Comparison of ENCODE assay signal across 8 cellular contexts in the genomic region with DNA sequence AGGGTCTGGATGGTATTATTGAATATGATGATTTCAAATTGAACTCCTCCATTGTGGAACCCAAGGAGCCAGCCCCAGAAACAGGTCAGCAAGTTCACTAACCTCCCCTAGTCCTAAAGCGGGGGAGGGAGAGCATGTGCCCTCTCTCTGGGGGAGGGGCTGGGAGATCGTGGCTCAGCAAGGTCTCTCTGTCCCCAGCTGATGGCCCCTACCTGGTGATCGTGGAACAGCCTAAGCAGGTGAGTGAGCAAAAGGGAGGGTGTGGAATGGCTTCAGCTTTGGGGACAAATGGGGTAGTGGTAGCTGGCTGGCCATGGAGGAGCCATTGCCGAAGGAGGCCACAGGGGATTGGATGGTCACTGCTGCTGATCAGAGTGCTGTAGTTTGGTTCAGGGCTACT. TPM values are rescaled to one million over a fixed set of nuclear protein-coding genes. Genes with fewer than 3 reads are reported as not detected.
DNase-seq lines count a peak whose midpoint lies in the region; ATAC-seq and TF ChIP-seq lines count a peak whose summit lies in the region.

No MANE protein-coding gene starts in this region.

- H3K27me3 ChIP-seq in WERI-Rb-1 (ENCODE audit: insufficient read depth, low read depth, severe bottlenecking), result no peaks in the 10 kb centered on the region
- H3K27me3 ChIP-seq in gastroesophageal sphincter, result no peaks in the 10 kb centered on the region

- peak; percentile 8 for TF ChIP-seq POLR2A in GM18526 (IDR thresholded peaks at IDR 0.05; ENCODE audit: extremely low read depth, insufficient read length)
- TF ChIP-seq POLR2A in gastroesophageal sphincter (IDR thresholded peaks at IDR 0.05), result no peak

- H3K4me3 ChIP-seq in WERI-Rb-1 (ENCODE audit: low read depth, low read length) (peak overlapping the region; percentile 71), gastroesophageal sphincter (peak overlapping the region; percentile 48 to 73), skin epidermis (peak overlapping the region; percentile 63 to 81 (median 71))

- H3K36me3 ChIP-seq in WERI-Rb-1 (peaks cover 21% of the 10 kb centered on the region), gastroesophageal sphincter (peaks cover 0 to 34% of the 10 kb centered on the region in 2 donors)

- H3K27ac ChIP-seq in WERI-Rb-1, result no peak overlapping the region
- peak overlapping the region; percentile 86 to 98 (median 94) for H3K27ac ChIP-seq in gastroesophageal sphincter
- peak overlapping the region in 20 of 21 experiments; percentile 73 to 99 (median 96) for H3K27ac ChIP-seq in skin epidermis

- no peak for DNase-seq in WERI-Rb-1

- peaks cover 0 to 69% (median 29%) of the 10 kb centered on the region in 3 donors for H3K4me1 ChIP-seq in gastroesophageal sphincter

- H3K9me3 ChIP-seq in WERI-Rb-1 (ENCODE audit: severe bottlenecking) (no peaks in the 10 kb centered on the region), gastroesophageal sphincter (no peaks in the 10 kb centered on the region)

- no peak for TF ChIP-seq EP300 in gastroesophageal sphincter (IDR thresholded peaks at IDR 0.05)

- TF ChIP-seq CTCF in WERI-Rb-1 (IDR thresholded peaks at IDR 0.05; ENCODE audit: low read depth, low read length) (no peak), gastroesophageal sphincter (IDR thresholded peaks at IDR 0.05) (no peak)

- 0 to 49% methylated on average over 1 to 2 of the region's 4 CpGs for WGBS in gastroesophageal sphincter (ENCODE audit: low coverage in 1 of 2), 2 donors

- ATAC-seq in gastroesophageal sphincter (no peak), HG02938 (IDR thresholded peaks at IDR 0.05; ENCODE audit: unreplicated experiment) (no peak), GM21619 (IDR thresholded peaks at IDR 0.05; ENCODE audit: unreplicated experiment) (no peak), GM18498 (IDR thresholded peaks at IDR 0.05; ENCODE audit: unreplicated experiment) (no peak), HG02623 (IDR thresholded peaks at IDR 0.05; ENCODE audit: unreplicated experiment) (no peak)

RNA-seq across cellular contexts. Expression of gene NFKB2, which starts 0.7 kb away (rescaled TPM):
- total RNA-seq in gastroesophageal sphincter, result 10 to 100 TPM; 20.5 to 31.6 (median 24.8) TPM

RNA-seq across cellular contexts. Expression of gene PSD, which starts 22.3 kb away (rescaled TPM):
- total RNA-seq in gastroesophageal sphincter, result 100 to 1,000 TPM in 1 of 4 donors, 10 to 100 TPM in 3; 28.6 to 195 (median 41.4) TPM

RNA-seq across cellular contexts. Expression of gene FBXL15, which starts 24.4 kb away (rescaled TPM):
- total RNA-seq in gastroesophageal sphincter, result 10 to 100 TPM; 18.6 to 41.9 (median 26.1) TPM

RNA-seq across cellular contexts. Expression of gene CUEDC2, which starts 36.1 kb away (rescaled TPM):
- 10 to 100 TPM; 61.4 to 84.3 (median 67.5) TPM for total RNA-seq in gastroesophageal sphincter

RNA-seq across cellular contexts. Expression of gene C10orf95, which starts 55.1 kb away (rescaled TPM):
- not detected for total RNA-seq in gastroesophageal sphincter
